28 cellular contexts compared by ENCODE assay signal in the genomic region with DNA sequence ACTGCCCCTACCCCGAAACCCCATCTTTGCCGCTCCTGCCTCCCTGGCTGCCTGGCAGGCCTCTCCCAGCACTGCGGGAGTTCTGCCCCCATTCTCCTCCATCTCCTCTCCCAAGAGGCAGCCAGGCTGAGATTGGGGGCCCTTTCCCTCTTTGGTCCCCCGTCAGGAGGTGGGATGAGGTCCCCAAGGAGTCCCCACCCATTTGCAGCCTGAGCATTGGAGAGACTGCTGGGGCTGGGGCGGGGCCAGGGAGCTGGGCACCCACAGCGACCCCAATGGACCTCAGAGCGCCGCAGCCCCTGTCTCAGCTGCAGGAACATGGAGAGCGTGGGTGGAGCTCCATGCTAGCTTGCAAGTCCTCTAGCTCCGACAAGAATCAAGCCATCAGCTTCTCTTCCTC. TPM values are rescaled to one million over a fixed set of nuclear protein-coding genes. Genes with fewer than 3 reads are reported as not detected.
DNase-seq lines count a peak whose midpoint lies in the region; ATAC-seq and TF ChIP-seq lines count a peak whose summit lies in the region.
"Had no signal": no experiment of that assay in that cellular context is flagged by ENCODE, and none has a peak within 500 bp of the region (broad histone marks: within the 10 kb centered on the region; RNA-seq: fewer than 3 reads in every experiment).

No MANE protein-coding gene starts in this region.

- H3K36me3 Mint-ChIP-seq in osteocyte (ENCODE audit: unreplicated experiment), result no peaks in the 10 kb centered on the region
- no peaks in the 10 kb centered on the region for H3K36me3 Mint-ChIP-seq in stimulated activated memory B cell treated with anti-CD40 and anti-IgM and Interleukin-4, amounts not matched to agents 10 μg/mL and 1 μg/mL and 100 μg/mL, for 72 hours
- H3K36me3 Mint-ChIP-seq: activated naive CD4-positive, alpha-beta T cell treated with anti-CD3 and anti-CD28 coated beads, Interleukin-2, amount 50 U/mL, for 24 hours; CD4-positive, CD25-positive, alpha-beta regulatory T cell had no signal

- H3K4me1 Mint-ChIP-seq in osteocyte (ENCODE audit: unreplicated experiment), result peaks cover 46% of the 10 kb centered on the region
- H3K4me1 Mint-ChIP-seq in stimulated activated memory B cell treated with anti-CD40 and anti-IgM and Interleukin-4, amounts not matched to agents 10 μg/mL and 1 μg/mL and 100 μg/mL, for 72 hours, result no peaks in the 10 kb centered on the region
- H3K4me1 Mint-ChIP-seq: activated CD4-positive, alpha-beta T cell treated with anti-CD3 and anti-CD28 coated beads for 36 hours; activated naive CD4-positive, alpha-beta T cell treated with anti-CD3 and anti-CD28 coated beads, Interleukin-2, amount 50 U/mL, for 24 hours; CD4-positive, CD25-positive, alpha-beta regulatory T cell; naive B cell; stimulated activated naive B cell treated with anti-CD40 and anti-IgM and Interleukin-4, amounts not matched to agents 10 μg/mL and 1 μg/mL and 100 μg/mL, for 72 hours had no signal

- H3K27ac ChIP-seq in right cardiac atrium (ENCODE audit: low read length) (peak overlapping the region; percentile 32), heart right ventricle (peak overlapping the region in 4 of 10 donors; percentile 25 to 82 (median 80)), coronary artery (peak overlapping the region; percentile 60 to 80), testis (peak overlapping the region in 1 of 2 donors; percentile 57)
- H3K27ac ChIP-seq: epithelial cell of prostate, psoas muscle had no signal

- no peak overlapping the region for H3K4me3 Mint-ChIP-seq in osteocyte (ENCODE audit: unreplicated experiment)
- no peak overlapping the region for H3K4me3 Mint-ChIP-seq in stimulated activated memory B cell treated with anti-CD40 and anti-IgM and Interleukin-4, amounts not matched to agents 10 μg/mL and 1 μg/mL and 100 μg/mL, for 72 hours
- H3K4me3 Mint-ChIP-seq: activated CD4-positive, alpha-beta T cell treated with anti-CD3 and anti-CD28 coated beads for 36 hours; activated CD8-positive, alpha-beta T cell treated with anti-CD3 and anti-CD28 coated beads, Interleukin-2, amount 10 ng/mL, durations not matched to agents 7 days and 5 days; activated naive CD4-positive, alpha-beta T cell treated with anti-CD3 and anti-CD28 coated beads, Interleukin-2, amount 50 U/mL, for 24 hours; CD4-positive, CD25-positive, alpha-beta regulatory T cell; naive B cell; stimulated activated naive B cell treated with anti-CD40 and anti-IgM and Interleukin-4, amounts not matched to agents 10 μg/mL and 1 μg/mL and 100 μg/mL, for 72 hours had no signal

- H3K36me3 ChIP-seq in heart right ventricle (no peaks in the 10 kb centered on the region), testis (ENCODE audit: low read depth, missing control alignments) (no peaks in the 10 kb centered on the region)

- H3K9me3 ChIP-seq in right cardiac atrium (ENCODE audit: control insufficient read depth, low read length) (no peaks in the 10 kb centered on the region), heart right ventricle (no peaks in the 10 kb centered on the region), testis (no peaks in the 10 kb centered on the region)
- H3K9me3 ChIP-seq: psoas muscle had no signal

- DNase-seq in right cardiac atrium (peak in 2 of 3 donors; percentile 32 to 65), heart right ventricle (no peak), coronary artery (ENCODE audit: low spot score) (no peak), osteocyte (ENCODE audit: extremely low spot score, unreplicated experiment) (no peak), testis (no peak)
- DNase-seq: activated CD4-positive, alpha-beta T cell treated with anti-CD3 and anti-CD28 coated beads for 36 hours; activated CD8-positive, alpha-beta T cell treated with anti-CD3 and anti-CD28 coated beads, Interleukin-2, amount 10 ng/mL, durations not matched to agents 7 days and 5 days; AML-193; Calu3; CD4-positive, CD25-positive, alpha-beta regulatory T cell; DMS79 treated with DMSO at 0.1 percent for 48 hours; effector CD8-positive, alpha-beta T cell; GF-D8; KBM-7; naive B cell; NCI-H1930; NCI-H524 treated with DMSO at 0.1 percent for 48 hours; NK-92 treated with Interleukin-12 subunit alpha and Interleukin-12 subunit beta, amount 100 ng/mL, for 24 hours; PC-3; stimulated activated naive B cell treated with anti-CD40 and anti-IgM and Interleukin-4, amounts not matched to agents 10 μg/mL and 1 μg/mL and 100 μg/mL, for 72 hours; T-helper 2 cell had no signal

- TF ChIP-seq POLR2A in testis (IDR thresholded peaks at IDR 0.05) (no peak), GM18505 (IDR thresholded peaks at IDR 0.05; ENCODE audit: borderline replicate concordance, extremely low read depth, insufficient read depth, insufficient read length) (no peak)

- H3K27ac Mint-ChIP-seq in osteocyte (ENCODE audit: unreplicated experiment), result peak overlapping the region; percentile 58
- no peak overlapping the region for H3K27ac Mint-ChIP-seq in stimulated activated memory B cell treated with anti-CD40 and anti-IgM and Interleukin-4, amounts not matched to agents 10 μg/mL and 1 μg/mL and 100 μg/mL, for 72 hours
- H3K27ac Mint-ChIP-seq: activated CD4-positive, alpha-beta T cell treated with anti-CD3 and anti-CD28 coated beads for 36 hours; activated CD8-positive, alpha-beta T cell treated with anti-CD3 and anti-CD28 coated beads, Interleukin-2, amount 10 ng/mL, durations not matched to agents 7 days and 5 days; activated naive CD4-positive, alpha-beta T cell treated with anti-CD3 and anti-CD28 coated beads, Interleukin-2, amount 50 U/mL, for 24 hours; activated T-helper 2 cell treated with anti-CD3 and anti-CD28 coated beads, Interferon-gamma antibody, Interleukin-2, Interleukin-4, amounts not matched to agents 10 μg/mL and 5 μg/mL and 100 μg/mL, durations not matched to agents 14 hours and 24 hours and 36 hours; CD4-positive, CD25-positive, alpha-beta regulatory T cell; naive B cell; stimulated activated naive B cell treated with anti-CD40 and anti-IgM and Interleukin-4, amounts not matched to agents 10 μg/mL and 1 μg/mL and 100 μg/mL, for 72 hours had no signal

- H3K27me3 ChIP-seq in right cardiac atrium (ENCODE audit: control insufficient read depth, insufficient read depth), result no peaks in the 10 kb centered on the region
- H3K27me3 ChIP-seq in heart right ventricle, result no peaks in the 10 kb centered on the region
- no peaks in the 10 kb centered on the region for H3K27me3 ChIP-seq in testis

- H3K4me1 ChIP-seq in right cardiac atrium (ENCODE audit: control insufficient read depth, insufficient read depth, low read length) (peaks cover 11% of the 10 kb centered on the region), heart right ventricle (peaks cover 23 to 46% (median 33%) of the 10 kb centered on the region in 9 donors), testis (peaks cover 41% of the 10 kb centered on the region)
- H3K4me1 ChIP-seq: psoas muscle had no signal

- no peak for ATAC-seq in right cardiac atrium
- ATAC-seq in heart right ventricle, result no peak
- no peak for ATAC-seq in HG03432 (IDR thresholded peaks at IDR 0.05; ENCODE audit: unreplicated experiment)
- no peak for ATAC-seq in GM18505 (IDR thresholded peaks at IDR 0.05; ENCODE audit: unreplicated experiment)
- no peak for ATAC-seq in stimulated activated memory B cell treated with anti-CD40 and anti-IgM and Interleukin-4, amounts not matched to agents 10 μg/mL and 1 μg/mL and 100 μg/mL, for 72 hours
- ATAC-seq: activated CD4-positive, alpha-beta T cell treated with anti-CD3 and anti-CD28 coated beads for 36 hours; activated CD8-positive, alpha-beta T cell treated with anti-CD3 and anti-CD28 coated beads, Interleukin-2, amount 10 ng/mL, durations not matched to agents 7 days and 5 days; PC-3; stimulated activated naive B cell treated with anti-CD40 and anti-IgM and Interleukin-4, amounts not matched to agents 10 μg/mL and 1 μg/mL and 100 μg/mL, for 72 hours had no signal

- WGBS in right cardiac atrium, result 78% methylated on average over 10 of the region's 10 CpGs
- WGBS in heart right ventricle, 2 donors, result 81 to 85% methylated on average over 10 of the region's 10 CpGs
- 78 to 94% methylated on average over 8 to 10 of the region's 10 CpGs for WGBS in testis, 2 donors

- TF ChIP-seq CTCF in heart right ventricle (IDR thresholded peaks at IDR 0.05), result no peak
- no peak for TF ChIP-seq CTCF in coronary artery (IDR thresholded peaks at IDR 0.05)
- TF ChIP-seq CTCF in osteocyte (IDR thresholded peaks at IDR 0.05), result no peak
- no peak for TF ChIP-seq CTCF in testis (IDR thresholded peaks at IDR 0.05)

- H3K27me3 Mint-ChIP-seq in osteocyte (ENCODE audit: unreplicated experiment), result no peaks in the 10 kb centered on the region
- peaks cover 16% of the 10 kb centered on the region for H3K27me3 Mint-ChIP-seq in stimulated activated memory B cell treated with anti-CD40 and anti-IgM and Interleukin-4, amounts not matched to agents 10 μg/mL and 1 μg/mL and 100 μg/mL, for 72 hours
- H3K27me3 Mint-ChIP-seq: activated CD4-positive, alpha-beta T cell treated with anti-CD3 and anti-CD28 coated beads for 36 hours; activated naive CD4-positive, alpha-beta T cell treated with anti-CD3 and anti-CD28 coated beads, Interleukin-2, amount 50 U/mL, for 24 hours had no signal

- no peaks in the 10 kb centered on the region for H3K9me3 Mint-ChIP-seq in osteocyte (ENCODE audit: unreplicated experiment)
- peaks cover 5% of the 10 kb centered on the region for H3K9me3 Mint-ChIP-seq in stimulated activated memory B cell treated with anti-CD40 and anti-IgM and Interleukin-4, amounts not matched to agents 10 μg/mL and 1 μg/mL and 100 μg/mL, for 72 hours
- H3K9me3 Mint-ChIP-seq: activated naive CD4-positive, alpha-beta T cell treated with anti-CD3 and anti-CD28 coated beads, Interleukin-2, amount 50 U/mL, for 24 hours had no signal

- no peak overlapping the region for H3K4me3 ChIP-seq in right cardiac atrium (ENCODE audit: low read length)
- H3K4me3 ChIP-seq in heart right ventricle, result no peak overlapping the region
- no peak overlapping the region for H3K4me3 ChIP-seq in coronary artery
- no peak overlapping the region for H3K4me3 ChIP-seq in testis
- H3K4me3 ChIP-seq: psoas muscle had no signal

- intact Hi-C loops in right cardiac atrium (cut with DNase I), result no loop called here
- intact Hi-C loops in heart right ventricle (cut with DNase I), result no loop called here
- intact Hi-C loops in testis (cut with DNase I; ENCODE audit: low total_unique reads), result no loop called here

RNA-seq across cellular contexts. Expression of a gene that starts 29.5 kb away (rescaled TPM):
- 100 to 1,000 TPM; 165 to 323 (median 258) TPM for total RNA-seq in right cardiac atrium
- polyA plus RNA-seq in right cardiac atrium, result 124 TPM
- 10 to 100 TPM; 35.4 to 78.9 (median 47.0) TPM for total RNA-seq in heart right ventricle
- 10 to 100 TPM; 20.7 to 55.9 TPM for polyA plus RNA-seq in heart right ventricle
- total RNA-seq in osteocyte, result 215 and 251 TPM in 2 replicates
- total RNA-seq in testis, result 100 to 1,000 TPM; 248 to 334 TPM
- polyA plus RNA-seq in testis (ENCODE audit: insufficient read depth, low read depth, low replicate concordance), result 172 TPM
- total RNA-seq: activated T-helper 2 cell treated with anti-CD3 and anti-CD28 coated beads, Interferon-gamma antibody, Interleukin-2, Interleukin-4, amounts not matched to agents 10 μg/mL and 5 μg/mL and 100 μg/mL, durations not matched to agents 14 hours and 24 hours and 36 hours; Calu3; CD4-positive, CD25-positive, alpha-beta regulatory T cell had no signal
- polyA plus RNA-seq: CD4-positive, CD25-positive, alpha-beta regulatory T cell had no signal

RNA-seq across cellular contexts. Expression of a gene that starts 39.3 kb away (rescaled TPM):
- 10 to 100 TPM; 35.2 to 43.2 (median 40.0) TPM for total RNA-seq in right cardiac atrium
- polyA plus RNA-seq in right cardiac atrium, result 51.3 TPM
- 10 to 100 TPM; 26.6 to 46.0 (median 33.7) TPM for total RNA-seq in heart right ventricle
- 10 to 100 TPM; 15.9 to 21.7 TPM for polyA plus RNA-seq in heart right ventricle
- total RNA-seq in osteocyte, result 11.9 and 13.7 TPM in 2 replicates
- 10 to 100 TPM; 33.1 to 81.9 TPM for total RNA-seq in testis
- polyA plus RNA-seq in testis (ENCODE audit: insufficient read depth, low read depth, low replicate concordance), result 97.7 TPM

Comparison
In these comparisons a context has a peak if more than half of its experiments do, and no peak if none do; other contexts are left out.
1. DNase-seq: peak in right cardiac atrium (2 of 3); none in heart right ventricle (0 of 2), coronary artery (single experiment), osteocyte (single experiment) and testis (single experiment).